In the genomic region with DNA sequence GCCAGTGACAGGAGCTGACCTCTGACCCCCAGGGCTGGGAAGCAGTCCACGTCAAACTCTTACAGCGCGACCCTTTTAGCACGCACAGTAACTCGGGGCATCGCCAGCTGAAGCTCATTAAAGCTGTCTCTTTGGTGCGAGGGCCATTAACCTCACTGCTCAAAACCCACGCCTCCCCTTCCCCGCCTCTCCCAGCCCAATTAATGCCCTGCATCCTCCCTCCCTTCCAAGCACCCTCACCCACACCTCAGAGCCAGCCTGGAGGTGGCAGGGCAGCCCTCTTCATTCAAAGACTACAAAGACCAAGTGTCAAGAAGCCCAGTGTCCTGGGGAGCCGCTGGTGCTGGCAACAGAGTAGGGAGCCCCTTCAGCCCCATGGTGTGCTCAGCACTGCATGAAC, we compare ENCODE assay signal across 29 cellular contexts.
"Had no signal": no experiment of that assay in that cellular context is flagged by ENCODE, and none has a peak within 500 bp of the region (broad histone marks: within the 10 kb centered on the region; RNA-seq: fewer than 3 reads in every experiment).

No MANE protein-coding gene starts in this region.

- H3K9me3 Mint-ChIP-seq: activated T-cell treated with anti-CD3 and anti-CD28 coated beads, Interleukin-2, amount 50 U/mL, for 4 hours; activated T-helper 17 cell treated with anti-CD3 and anti-CD28 coated beads, Interleukin-2, amount 50 U/mL, for 72 hours; effector memory CD8-positive, alpha-beta T cell; natural killer cell; stimulated activated memory B cell treated with anti-CD40 and anti-IgM and Interleukin-4, amounts not matched to agents 10 μg/mL and 1 μg/mL and 100 μg/mL, for 72 hours; T-helper 1 cell treated with Interleukin-12 subunit alpha and Interleukin-12 subunit beta and Interleukin-4 antibody, amounts not matched to agents 30 μg/mL and 1 μg/mL, for 36 hours had no signal

- H3K36me3 ChIP-seq: brain microvascular endothelial cell, ovary, prostate gland had no signal

- H3K27ac Mint-ChIP-seq: natural killer cell; stimulated activated memory B cell treated with anti-CD40 and anti-IgM and Interleukin-4, amounts not matched to agents 10 μg/mL and 1 μg/mL and 100 μg/mL, for 72 hours; T-helper 1 cell treated with Interleukin-12 subunit alpha and Interleukin-12 subunit beta and Interleukin-4 antibody, amounts not matched to agents 30 μg/mL and 1 μg/mL, for 36 hours had no signal

- H3K27me3 Mint-ChIP-seq: activated T-helper 17 cell treated with anti-CD3 and anti-CD28 coated beads, Interleukin-2, amount 50 U/mL, for 72 hours; effector memory CD8-positive, alpha-beta T cell; stimulated activated memory B cell treated with anti-CD40 and anti-IgM and Interleukin-4, amounts not matched to agents 10 μg/mL and 1 μg/mL and 100 μg/mL, for 72 hours had no signal

- H3K27me3 ChIP-seq: brain microvascular endothelial cell, gastroesophageal sphincter, ovary, sigmoid colon, stomach, thyroid gland, upper lobe of left lung, vagina had no signal

- H3K27ac ChIP-seq: brain microvascular endothelial cell, gastroesophageal sphincter, lower lobe of right lung, ovary, prostate gland, sigmoid colon, stomach, thyroid gland, upper lobe of left lung, vagina, WERI-Rb-1 had no signal

- DNase-seq: activated CD4-positive, alpha-beta T cell treated with anti-CD3 and anti-CD28 coated beads for 48 hours; activated CD4-positive, alpha-beta T cell treated with anti-CD3 and anti-CD28 coated beads, Interleukin-2, amount 50 U/mL, for 48 hours; activated CD8-positive, alpha-beta memory T cell treated with anti-CD3 and anti-CD28 coated beads, Interleukin-2, amount 50 U/mL, for 4 hours; activated gamma-delta T cell treated with Interleukin-2 at 50 U/mL for 16 hours; activated naive CD4-positive, alpha-beta T cell treated with anti-CD3 and anti-CD28 coated beads, Interleukin-2, amount 50 U/mL, for 16 hours; activated T-cell treated with anti-CD3 and anti-CD28 coated beads, Interleukin-2, amount 50 U/mL, for 4 hours; amniotic stem cell; brain microvascular endothelial cell; cortex of kidney; effector memory CD8-positive, alpha-beta T cell; hippocampal formation; lower lobe of right lung; mesenchymal stem cell; natural killer cell; ovary; small intestine; stimulated activated CD4-positive, alpha-beta T cell treated with anti-CD3 and anti-CD28 coated beads, Interleukin-4, amount 100 ng/mL, for 24 hours; stomach; T1000; thyroid gland; upper lobe of left lung; WERI-Rb-1 had no signal

- H3K4me3 ChIP-seq: gastroesophageal sphincter, lower lobe of right lung, ovary, prostate gland, sigmoid colon, stomach, thyroid gland, upper lobe of left lung, vagina had no signal

- H3K36me3 Mint-ChIP-seq: natural killer cell had no signal

- H3K4me1 ChIP-seq: prostate gland had no signal

- H3K4me1 Mint-ChIP-seq: activated T-helper 17 cell treated with anti-CD3 and anti-CD28 coated beads, Interleukin-2, amount 50 U/mL, for 72 hours; stimulated activated memory B cell treated with anti-CD40 and anti-IgM and Interleukin-4, amounts not matched to agents 10 μg/mL and 1 μg/mL and 100 μg/mL, for 72 hours had no signal

- H3K4me3 Mint-ChIP-seq: activated T-cell treated with anti-CD3 and anti-CD28 coated beads, Interleukin-2, amount 50 U/mL, for 4 hours; activated T-helper 17 cell treated with anti-CD3 and anti-CD28 coated beads, Interleukin-2, amount 50 U/mL, for 72 hours; effector memory CD8-positive, alpha-beta T cell; natural killer cell; stimulated activated memory B cell treated with anti-CD40 and anti-IgM and Interleukin-4, amounts not matched to agents 10 μg/mL and 1 μg/mL and 100 μg/mL, for 72 hours; T-helper 1 cell treated with Interleukin-12 subunit alpha and Interleukin-12 subunit beta and Interleukin-4 antibody, amounts not matched to agents 30 μg/mL and 1 μg/mL, for 36 hours had no signal
